ENCODE assay signal across 12 cellular contexts in the genomic region with DNA sequence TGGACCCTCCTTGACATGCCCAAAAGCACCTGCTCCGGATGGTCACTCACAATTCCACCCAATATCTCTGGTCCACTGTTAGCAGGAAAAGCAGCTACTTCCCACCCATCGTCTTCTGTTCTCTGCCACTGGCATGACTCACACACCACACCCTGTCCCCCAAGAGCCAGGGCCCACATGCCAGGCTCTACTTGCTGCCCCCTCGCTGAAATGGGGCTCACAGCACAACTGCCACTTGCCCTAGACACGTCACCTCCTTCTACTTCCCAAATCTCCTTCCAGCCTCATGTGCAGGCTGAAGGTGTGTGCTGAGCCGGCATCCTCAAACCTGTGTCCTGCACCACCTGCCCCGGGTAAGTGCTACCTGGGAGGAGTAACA.
DNase-seq lines count a peak whose midpoint lies in the region; ATAC-seq and TF ChIP-seq lines count a peak whose summit lies in the region.
"Had no signal": no experiment of that assay in that cellular context is flagged by ENCODE, and none has a peak within 500 bp of the region (broad histone marks: within the 10 kb centered on the region; RNA-seq: fewer than 3 reads in every experiment).

No MANE protein-coding gene starts in this region.

- H3K4me1 ChIP-seq in HEK293 (ENCODE audit: control insufficient read depth, insufficient read depth, low read length): no peaks in the 10 kb centered on the region
- peaks cover 27% of the 10 kb centered on the region for H3K4me1 ChIP-seq in RWPE2 (ENCODE audit: insufficient read depth, poor library complexity, severe bottlenecking)
- no peaks in the 10 kb centered on the region for H3K4me1 ChIP-seq in testis

- ATAC-seq in GM18502 (IDR thresholded peaks at IDR 0.05; ENCODE audit: poor library complexity, unreplicated experiment) (peak; percentile 29), RWPE2 (ENCODE audit: low read depth) (peak; percentile 29; the same call in 1 of the 3 replicates)

- intact Hi-C loops in testis (cut with DNase I; ENCODE audit: low total_unique reads): no loop called here

- 85 to 94% methylated on average over 6 of the region's 6 CpGs for WGBS in testis, 2 donors

- CTCF ChIA-PET in HEK293 (lab: Yijun Ruan, JAX): interaction anchor here (0.6 to 0.7 kb wide), 2 partner anchors 49 to 317 kb away, joined by 3 read pairs; no protein-coding TSS in a partner anchor

- no peak for TF ChIP-seq CTCF in HEK293 (tag by site-specific recombination; IDR thresholded peaks at IDR 0.05)
- no peak for TF ChIP-seq CTCF in RWPE2 (IDR thresholded peaks at IDR 0.05; ENCODE audit: poor library complexity, severe bottlenecking)
- TF ChIP-seq CTCF in nephron (IDR thresholded peaks at IDR 0.05; ENCODE audit: unreplicated experiment in 3 of 3): no peak
- TF ChIP-seq CTCF in testis (IDR thresholded peaks at IDR 0.05): no peak

- no peak for TF ChIP-seq POLR2A in testis (IDR thresholded peaks at IDR 0.05)

- no peak overlapping the region for H3K4me3 Mint-ChIP-seq in nephron
- H3K4me3 Mint-ChIP-seq: activated T-cell treated with anti-CD3 and anti-CD28 coated beads, Interleukin-2, amount 50 U/mL, for 72 hours; immature natural killer cell had no signal

- POLR2A ChIA-PET in HEK293 (lab: Yijun Ruan, JAX): no interaction called here

- no peaks in the 10 kb centered on the region for H3K36me3 Mint-ChIP-seq in nephron (ENCODE audit: low read depth)
- H3K36me3 Mint-ChIP-seq: immature natural killer cell had no signal

- DNase-seq in RWPE2 (ENCODE audit: low spot score): no peak
- no peak for DNase-seq in C1 segment of cervical spinal cord (lab: John Stamatoyannopoulos, UW)
- DNase-seq in putamen (ENCODE audit: low spot score): no peak
- DNase-seq in islet precursor cell: no peak
- no peak for DNase-seq in testis
- DNase-seq: activated T-cell treated with anti-CD3 and anti-CD28 coated beads, Interleukin-2, amount 50 U/mL, for 72 hours; immature natural killer cell; T-helper 1 cell had no signal

- H3K4me3 ChIP-seq in HEK293 (ENCODE audit: low read depth, low read length) (no peak overlapping the region), RWPE2 (ENCODE audit: severe bottlenecking) (no peak overlapping the region), testis (no peak overlapping the region)

- H3K27me3 Mint-ChIP-seq in nephron (ENCODE audit: low read depth): no peaks in the 10 kb centered on the region

- H3K27ac ChIP-seq in HEK293 (ENCODE audit: extremely low read depth, low read depth, low read length) (no peak overlapping the region), RWPE2 (ENCODE audit: poor library complexity, severe bottlenecking) (no peak overlapping the region), testis (no peak overlapping the region)
- H3K27ac ChIP-seq: HL-60 had no signal

- peak overlapping the region; percentile 14 to 67 (median 59) for H3K27ac Mint-ChIP-seq in nephron
- H3K27ac Mint-ChIP-seq: activated T-cell treated with anti-CD3 and anti-CD28 coated beads, Interleukin-2, amount 50 U/mL, for 72 hours; immature natural killer cell had no signal

- no peaks in the 10 kb centered on the region for H3K9me3 Mint-ChIP-seq in nephron
- H3K9me3 Mint-ChIP-seq: activated T-cell treated with anti-CD3 and anti-CD28 coated beads, Interleukin-2, amount 50 U/mL, for 72 hours; immature natural killer cell had no signal

- no peaks in the 10 kb centered on the region for H3K27me3 ChIP-seq in RWPE2 (ENCODE audit: insufficient read depth, poor library complexity, severe bottlenecking)
- H3K27me3 ChIP-seq in testis: no peaks in the 10 kb centered on the region

- H3K36me3 ChIP-seq in HEK293 (ENCODE audit: control insufficient read depth in 2 of 2, insufficient read depth in 1 of 2, low read length in 2 of 2) (no peaks in the 10 kb centered on the region), RWPE2 (ENCODE audit: low read depth) (no peaks in the 10 kb centered on the region), testis (ENCODE audit: low read depth, missing control alignments) (no peaks in the 10 kb centered on the region)

- H3K9me3 ChIP-seq in HEK293 (ENCODE audit: control insufficient read depth, insufficient read depth, low read depth, low read length) (no peaks in the 10 kb centered on the region), RWPE2 (ENCODE audit: severe bottlenecking) (no peaks in the 10 kb centered on the region), testis (no peaks in the 10 kb centered on the region)

- peaks cover 56% of the 10 kb centered on the region for H3K4me1 Mint-ChIP-seq in nephron
- H3K4me1 Mint-ChIP-seq: immature natural killer cell had no signal

TF ChIP-seq in HEK293, 187 proteins besides CTCF, POLR2A, EP300 and RAD21:
- TF ChIP-seq GLIS2 (tag by site-specific recombination; IDR thresholded peaks at IDR 0.05) (peak; percentile 17; the same call in 1 of the 2 replicates), ZNF777 (tag by site-specific recombination; IDR thresholded peaks at IDR 0.05; ENCODE audit: borderline replicate concordance) (no peak)
